Comparison of ENCODE assay signal across 8 cellular contexts in the genomic region with DNA sequence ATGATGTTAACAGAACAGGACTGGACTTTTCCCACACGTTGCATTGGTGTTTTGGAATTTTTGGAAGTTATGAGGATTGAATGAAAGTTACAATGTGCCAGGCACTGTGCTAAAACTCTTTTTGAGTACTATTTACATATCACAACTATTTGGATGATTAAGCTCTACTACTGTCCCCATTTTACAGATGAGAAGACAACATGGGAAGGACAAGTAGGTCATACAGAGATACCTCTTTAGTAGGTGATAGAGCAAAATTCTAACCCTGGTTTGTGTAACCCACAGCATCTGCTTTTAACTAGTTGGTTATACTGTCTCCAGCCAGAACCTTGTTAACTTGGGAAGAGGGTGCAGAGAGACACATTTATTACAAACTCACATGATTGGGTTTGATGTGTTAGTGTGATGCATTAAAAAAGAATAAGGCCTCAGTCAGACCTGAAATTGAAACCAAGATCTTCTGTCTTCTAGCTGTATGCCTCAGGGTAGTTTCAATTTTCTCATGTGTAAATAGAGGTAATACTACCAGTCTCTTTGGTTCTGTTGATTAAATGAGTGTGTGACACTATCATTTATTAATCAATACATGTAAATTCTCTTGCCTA. TPM values are rescaled to one million over a fixed set of nuclear protein-coding genes. Genes with fewer than 3 reads are reported as not detected.
DNase-seq lines count a peak whose midpoint lies in the region; ATAC-seq and TF ChIP-seq lines count a peak whose summit lies in the region.

No MANE protein-coding gene starts in this region.

- no peak for DNase-seq in epithelial cell of proximal tubule (ENCODE audit: low read depth)
- no peak for DNase-seq in suprapubic skin (ENCODE audit: low spot score in 2 of 2)
- no peak for DNase-seq in HT-29 (ENCODE audit: low spot score)
- DNase-seq in NCI-H2107 (lab: John Stamatoyannopoulos, UW) = no peak
- DNase-seq in stimulated activated CD4-positive, alpha-beta T cell treated with anti-CD3 and anti-CD28 coated beads, Interleukin-1b, Interleukin-23, amount 100 ng/mL, for 48 hours = no peak

- peaks cover 48 to 54% (median 52%) of the 10 kb centered on the region in 11 experiments for H3K36me3 ChIP-seq in BLaER1 treated with 17β-estradiol and CSF1 and Interleukin-3, amounts not matched to agents 10 nM and 100 nM
- H3K36me3 ChIP-seq in suprapubic skin = peaks cover 24% of the 10 kb centered on the region

- H3K4me3 ChIP-seq in BLaER1 treated with 17β-estradiol and CSF1 and Interleukin-3, amounts not matched to agents 10 nM and 100 nM = peak overlapping the region; percentile 67 to 93 (median 82)
- H3K4me3 ChIP-seq in epithelial cell of proximal tubule (ENCODE audit: low read depth, low read length) (peak overlapping the region; percentile 75), suprapubic skin (peak overlapping the region; percentile 82)

- peaks cover 3 to 46% (median 28%) of the 10 kb centered on the region in 11 experiments; a peak in 15 of 22 replicates for H4K20me1 ChIP-seq in BLaER1 treated with 17β-estradiol and CSF1 and Interleukin-3, amounts not matched to agents 10 nM and 100 nM

- TF ChIP-seq CTCF in epithelial cell of proximal tubule (conservative IDR thresholded peaks at IDR 0.05; ENCODE audit: low read depth, low read length) (no peak), suprapubic skin (IDR thresholded peaks at IDR 0.05) (no peak)

- ATAC-seq in GM19395 (IDR thresholded peaks at IDR 0.05; ENCODE audit: unreplicated experiment) = peak; percentile 65
- ATAC-seq in HG03521 (IDR thresholded peaks at IDR 0.05; ENCODE audit: unreplicated experiment) = peak; percentile 30

- H3K9me3 ChIP-seq in BLaER1 treated with 17β-estradiol and CSF1 and Interleukin-3, amounts not matched to agents 10 nM and 100 nM (replicated peaks in 1 of 11) = no peaks in the 10 kb centered on the region
- no peaks in the 10 kb centered on the region for H3K9me3 ChIP-seq in suprapubic skin

- no peak for TF ChIP-seq POLR2A in suprapubic skin (IDR thresholded peaks at IDR 0.05)

- 21% methylated on average over 1 of the region's 1 CpG for WGBS in suprapubic skin

- TF ChIP-seq EP300 in suprapubic skin (IDR thresholded peaks at IDR 0.05) = no peak

- H3K4me2 ChIP-seq in BLaER1 treated with 17β-estradiol and CSF1 and Interleukin-3, amounts not matched to agents 10 nM and 100 nM = peak overlapping the region; percentile 72 to 97 (median 85)

- peak overlapping the region; percentile 22 to 99 (median 94); a peak in 17 of 22 replicates for H3K9ac ChIP-seq in BLaER1 treated with 17β-estradiol and CSF1 and Interleukin-3, amounts not matched to agents 10 nM and 100 nM

- H3K27ac ChIP-seq in BLaER1 treated with 17β-estradiol and CSF1 and Interleukin-3, amounts not matched to agents 10 nM and 100 nM = 0 out of 22 replicates have a peak overlapping the region, but pooled peaks of 1 of the 11 experiments have one; percentile 97
- H3K27ac ChIP-seq in suprapubic skin = no peak overlapping the region

- H3K4me1 ChIP-seq in BLaER1 treated with 17β-estradiol and CSF1 and Interleukin-3, amounts not matched to agents 10 nM and 100 nM = peaks cover 23 to 34% (median 28%) of the 10 kb centered on the region in 10 experiments
- peaks cover 32% of the 10 kb centered on the region for H3K4me1 ChIP-seq in suprapubic skin

- H3K27me3 ChIP-seq in BLaER1 treated with 17β-estradiol and CSF1 and Interleukin-3, amounts not matched to agents 10 nM and 100 nM = no peaks in the 10 kb centered on the region
- no peaks in the 10 kb centered on the region for H3K27me3 ChIP-seq in suprapubic skin

RNA-seq across cellular contexts. Expression of a gene that starts 1.4 kb away (rescaled TPM):
- total RNA-seq in epithelial cell of proximal tubule (172 and 229 TPM in 2 replicates), suprapubic skin (100 to 1,000 TPM in 3 of 4 donors, 10 to 100 TPM in 1; 95.8 to 162 (median 148) TPM)
- total RNA-seq in HT-29 (2014; rRNA removed; shearing (Covaris generic)) = 147 and 154 TPM in 2 replicates
